ENCODE assay signal across 1 cellular context in genomic region chr3:33440578-33441321, GRCh38.
TF ChIP-seq lines count a peak whose summit lies in the region.

No MANE protein-coding gene starts in this region.

TF ChIP-seq in K562, 482 proteins besides CTCF, POLR2A, EP300 and RAD21 (continued from another document and continues in another):
- no peak for TF ChIP-seq SMC3 (conservative IDR thresholded peaks at IDR 0.05; ENCODE audit: insufficient read depth, low read depth, low read length)
- TF ChIP-seq CBFA2T2 (conservative IDR thresholded peaks at IDR 0.05): no peak
- peak; percentile 78; the same call in 1 of the 2 replicates for TF ChIP-seq DIDO1 (tag; IDR thresholded peaks at IDR 0.05; ENCODE audit: low read depth)
- TF ChIP-seq KLF16 (IDR thresholded peaks at IDR 0.05): no peak
- TF ChIP-seq ZNF75A (CRISPR knock-in tag; IDR thresholded peaks at IDR 0.05): no peak
- TF ChIP-seq BCOR (IDR thresholded peaks at IDR 0.05): 0 out of 2 replicates have a peak, but pooled peaks have one; percentile 41
- TF ChIP-seq SNAPC5 (CRISPR knock-in tag; IDR thresholded peaks at IDR 0.05): no peak
- 0 out of 2 replicates have a peak, but pooled peaks have one; percentile 16 for TF ChIP-seq ZNF354B (CRISPR knock-in tag; IDR thresholded peaks at IDR 0.05)
- no peak for TF ChIP-seq MITF (IDR thresholded peaks at IDR 0.05)
- no peak for TF ChIP-seq RBM34 (IDR thresholded peaks at IDR 0.05; ENCODE audit: borderline replicate concordance, insufficient read depth, low read length)
- TF ChIP-seq ASH1L (IDR thresholded peaks at IDR 0.05; ENCODE audit: borderline replicate concordance, low read depth, partially characterized antibody): peak; percentile 92
- 0 out of 2 replicates have a peak, but pooled peaks have one; percentile 33 for TF ChIP-seq ZNF561 (CRISPR knock-in tag; conservative IDR thresholded peaks at IDR 0.05)
- no peak for TF ChIP-seq SMARCC2 (IDR thresholded peaks at IDR 0.05; ENCODE audit: low read depth)
- peak; percentile 74 for TF ChIP-seq MYBL2 (IDR thresholded peaks at IDR 0.05; ENCODE audit: low read depth)
- TF ChIP-seq MYBL2 (CRISPR knock-in tag; IDR thresholded peaks at IDR 0.05; ENCODE audit: borderline replicate concordance): no peak
- TF ChIP-seq CSDE1 (IDR thresholded peaks at IDR 0.05): no peak
- no peak for TF ChIP-seq NCOA6 (IDR thresholded peaks at IDR 0.05)
- no peak for TF ChIP-seq CREB3 (tag; conservative IDR thresholded peaks at IDR 0.05; ENCODE audit: low read depth)
- no peak for TF ChIP-seq KAT8 (IDR thresholded peaks at IDR 0.05; ENCODE audit: low read depth)
- TF ChIP-seq TEAD2 (tag; IDR thresholded peaks at IDR 0.05): peak; percentile 57; the same call in 1 of the 2 replicates
- TF ChIP-seq NCOA4 (IDR thresholded peaks at IDR 0.05; ENCODE audit: partially characterized antibody): no peak
- TF ChIP-seq NUFIP1 (IDR thresholded peaks at IDR 0.05; ENCODE audit: partially characterized antibody): peak; percentile 65
- TF ChIP-seq ZFP30 (CRISPR knock-in tag; IDR thresholded peaks at IDR 0.05; ENCODE audit: borderline replicate concordance): no peak
- TF ChIP-seq SMARCA5 (IDR thresholded peaks at IDR 0.05): no peak
- no peak for TF ChIP-seq ZBTB34 (CRISPR knock-in tag; IDR thresholded peaks at IDR 0.05)
- no peak for TF ChIP-seq KDM4B (IDR thresholded peaks at IDR 0.05; ENCODE audit: borderline replicate concordance in 2 of 2, low read depth in 1 of 2)
- peak; percentile 71 for TF ChIP-seq RFX5 (IDR thresholded peaks at IDR 0.05; ENCODE audit: low read depth, low read length)
- TF ChIP-seq RBM25 (IDR thresholded peaks at IDR 0.05; ENCODE audit: low read depth, low read length, severe bottlenecking): peak; percentile 86
- TF ChIP-seq AFF1 (IDR thresholded peaks at IDR 0.05; ENCODE audit: low read depth in 1 of 2, partially characterized antibody in 2 of 2): peak in 1 of 2 experiments; percentile 80
- TF ChIP-seq BRD4 (IDR thresholded peaks at IDR 0.05): peak; percentile 53; the same call in 1 of the 2 replicates
- TF ChIP-seq MTA1 (IDR thresholded peaks at IDR 0.05; ENCODE audit: borderline replicate concordance): no peak
- no peak for TF ChIP-seq SIRT6 (IDR thresholded peaks at IDR 0.05; ENCODE audit: low read depth, low read length)
- no peak for TF ChIP-seq ZBTB1 (CRISPR knock-in tag; IDR thresholded peaks at IDR 0.05; ENCODE audit: borderline replicate concordance, low read depth)
- no peak for TF ChIP-seq PHTF2 (CRISPR knock-in tag; IDR thresholded peaks at IDR 0.05)
- TF ChIP-seq TFAP4 (CRISPR knock-in tag; IDR thresholded peaks at IDR 0.05; ENCODE audit: borderline replicate concordance): peak; percentile 30
- peak; percentile 31; the same call in 1 of the 2 replicates for TF ChIP-seq ZNF174 (CRISPR knock-in tag; IDR thresholded peaks at IDR 0.05)
- no peak for TF ChIP-seq HSF4 (CRISPR knock-in tag; IDR thresholded peaks at IDR 0.05; ENCODE audit: borderline replicate concordance)
- TF ChIP-seq TSC22D4 (tag; IDR thresholded peaks at IDR 0.05): no peak
- 0 out of 2 replicates have a peak, but pooled peaks have one; percentile 57 for TF ChIP-seq SREBF2 (CRISPR knock-in tag; IDR thresholded peaks at IDR 0.05)
- TF ChIP-seq CCAR2 (IDR thresholded peaks at IDR 0.05; ENCODE audit: low read depth, low read length): no peak
- TF ChIP-seq PYGO2 (tag; IDR thresholded peaks at IDR 0.05): no peak
- TF ChIP-seq ZNF217 (CRISPR knock-in tag; IDR thresholded peaks at IDR 0.05): no peak
- peak; percentile 18 for TF ChIP-seq SAP30 (IDR thresholded peaks at IDR 0.05; ENCODE audit: borderline replicate concordance, insufficient read depth, low read depth, low read length, poor library complexity, severe bottlenecking)
- TF ChIP-seq SLC30A9 (CRISPR knock-in tag; IDR thresholded peaks at IDR 0.05): no peak
- TF ChIP-seq THAP12 (CRISPR knock-in tag; IDR thresholded peaks at IDR 0.05): peak; percentile 62; the same call in 1 of the 2 replicates
- TF ChIP-seq DMBX1 (CRISPR knock-in tag; IDR thresholded peaks at IDR 0.05; ENCODE audit: borderline replicate concordance): peak; percentile 54; the same call in 1 of the 2 replicates
- no peak for TF ChIP-seq CBX8 (IDR thresholded peaks at IDR 0.05; ENCODE audit: borderline replicate concordance, extremely low read depth, low read depth, low read length, poor library complexity, severe bottlenecking)
- TF ChIP-seq ZNF512 (tag; IDR thresholded peaks at IDR 0.05): no peak
- TF ChIP-seq TOE1 (IDR thresholded peaks at IDR 0.05; ENCODE audit: borderline replicate concordance): peak; percentile 65; the same call in 1 of the 2 replicates
- no peak for TF ChIP-seq TOE1 (CRISPR knock-in tag; IDR thresholded peaks at IDR 0.05; ENCODE audit: borderline replicate concordance, low read depth)
- TF ChIP-seq ZNF398 (CRISPR knock-in tag; IDR thresholded peaks at IDR 0.05): no peak
- peak; percentile 41 for TF ChIP-seq ARID3A (IDR thresholded peaks at IDR 0.05; ENCODE audit: borderline replicate concordance, low read depth, low read length)
- TF ChIP-seq TBP (optimal IDR thresholded peaks at IDR 0.05; ENCODE audit: low read depth, low read length): peak; percentile 88
